In the genomic region with DNA sequence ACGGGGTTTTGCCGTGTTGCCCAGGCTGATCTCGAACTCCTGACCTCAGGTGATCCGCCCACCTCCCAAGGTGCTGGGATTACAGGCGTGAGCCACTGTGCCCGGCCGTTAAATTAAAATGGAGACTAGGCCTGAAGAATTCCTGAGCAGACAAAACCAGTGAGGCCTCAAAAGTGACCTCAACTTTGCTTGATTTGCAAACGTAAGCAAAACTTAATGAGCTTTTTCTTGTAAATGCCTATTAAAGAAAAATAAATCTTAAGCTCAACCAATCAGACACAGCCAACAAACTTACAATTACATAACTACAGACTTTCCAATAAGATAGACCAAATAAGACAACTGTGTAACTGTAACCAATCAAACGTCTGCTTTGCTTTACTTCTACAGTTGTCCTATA, we compare ENCODE assay signal across 23 cellular contexts.
DNase-seq lines count a peak whose midpoint lies in the region; ATAC-seq, FAIRE-seq and TF ChIP-seq lines count a peak whose summit lies in the region.
"Had no signal": no experiment of that assay in that cellular context is flagged by ENCODE, and none has a peak within 500 bp of the region (broad histone marks: within the 10 kb centered on the region; RNA-seq: fewer than 3 reads in every experiment).

No MANE protein-coding gene starts in this region.

- ATAC-seq in HepG2 (no peak), right lobe of liver (no peak)
- ATAC-seq: CD8-positive, alpha-beta T cell; GM12878 had no signal

- peaks cover under 1% of the 10 kb centered on the region for H3K9me3 Mint-ChIP-seq in neural progenitor cell
- H3K9me3 Mint-ChIP-seq: CD8-positive, alpha-beta T cell had no signal

- peaks cover 4% of the 10 kb centered on the region for H3K27me3 Mint-ChIP-seq in neural progenitor cell (ENCODE audit: insufficient read depth, low read depth)
- H3K27me3 Mint-ChIP-seq: B cell; CD4-positive, CD25-positive, alpha-beta regulatory T cell had no signal

- no peak overlapping the region for H3K27ac Mint-ChIP-seq in neural progenitor cell
- H3K27ac Mint-ChIP-seq: B cell; CD4-positive, CD25-positive, alpha-beta regulatory T cell; CD8-positive, alpha-beta T cell; HFFc6 had no signal

- H3K9me3 ChIP-seq in HepG2 (ENCODE audit: low read length) (no peaks in the 10 kb centered on the region), right lobe of liver (no peaks in the 10 kb centered on the region), SK-N-MC (ENCODE audit: low read depth, low read length) (no peaks in the 10 kb centered on the region), neural progenitor cell (ENCODE audit: low read depth) (no peaks in the 10 kb centered on the region)
- H3K9me3 ChIP-seq: BLaER1, Caco-2, HAP-1 had no signal

- WGBS in HepG2 (ENCODE audit: low lambda C conversion rate), result 30% methylated on average over 9 of the region's 9 CpGs
- WGBS in right lobe of liver (ENCODE audit: insufficient coverage, low coverage, low lambda C conversion rate, missing lambda C conversion rate), result 69% methylated on average over 9 of the region's 9 CpGs

- no peak overlapping the region for H3K27ac ChIP-seq in HepG2 (ENCODE audit: extremely low read length, insufficient read depth, low read length)
- H3K27ac ChIP-seq in right lobe of liver, result no peak overlapping the region
- peak overlapping the region; percentile 97 for H3K27ac ChIP-seq in SK-N-MC
- H3K27ac ChIP-seq in neural progenitor cell, result no peak overlapping the region
- H3K27ac ChIP-seq: 22Rv1, BLaER1, C4-2B had no signal

- no peak overlapping the region for H3K4me3 Mint-ChIP-seq in neural progenitor cell
- H3K4me3 Mint-ChIP-seq: B cell; CD4-positive, CD25-positive, alpha-beta regulatory T cell; CD8-positive, alpha-beta T cell; HFFc6 had no signal

- in situ Hi-C loops in HepG2 (cut with HindIII; ENCODE audit: extremely low pct_ligation_motif_present, low pct_unique_long_range_greater_than_20kb), result no loop called here

- H3K4me3 ChIP-seq in HepG2 (replicated peaks in 1 of 3; ENCODE audit: insufficient read depth in 1 of 3, low read depth in 2 of 3, low read length in 3 of 3), result no peak overlapping the region
- H3K4me3 ChIP-seq in right lobe of liver, result no peak overlapping the region
- peak overlapping the region; percentile 49; the same call in 1 of the 2 replicates for H3K4me3 ChIP-seq in SK-N-MC
- H3K4me3 ChIP-seq in neural progenitor cell, result no peak overlapping the region
- H3K4me3 ChIP-seq: BLaER1, GM12878, HAP-1 had no signal

- H3K4me2 ChIP-seq in HepG2 (ENCODE audit: low read depth, low read length) (no peak overlapping the region), neural progenitor cell (no peak overlapping the region)
- H3K4me2 ChIP-seq: BLaER1 had no signal

- intact Hi-C loops in HepG2 (cut with micrococcal nuclease; ENCODE audit: unreplicated experiment) (no loop called here), right lobe of liver (cut with DNase I) (no loop called here)

- H3K9ac ChIP-seq in HepG2 (ENCODE audit: insufficient read depth, low read depth, low read length), result no peak overlapping the region
- H3K9ac ChIP-seq in SK-N-MC (ENCODE audit: insufficient read length), result no peak overlapping the region
- no peak overlapping the region for H3K9ac ChIP-seq in neural progenitor cell
- H3K9ac ChIP-seq: BLaER1 had no signal

- TF ChIP-seq EP300 in HepG2 (IDR thresholded peaks at IDR 0.05; ENCODE audit: low read depth in 2 of 2, low read length in 2 of 2) (no peak), HepG2 (CRISPR knock-in tag; IDR thresholded peaks at IDR 0.05; ENCODE audit: borderline replicate concordance) (no peak)

- H3K36me3 ChIP-seq in HepG2 (replicated peaks in 1 of 2; ENCODE audit: control insufficient read depth in 1 of 2, insufficient read depth in 2 of 2, low read length in 2 of 2) (no peaks in the 10 kb centered on the region), right lobe of liver (no peaks in the 10 kb centered on the region), SK-N-MC (ENCODE audit: insufficient read depth, low read length) (no peaks in the 10 kb centered on the region), neural progenitor cell (no peaks in the 10 kb centered on the region)
- H3K36me3 ChIP-seq: BLaER1, HAP-1 had no signal

- H3K27me3 ChIP-seq in HepG2 (ENCODE audit: control insufficient read depth in 1 of 2, insufficient read depth in 2 of 2, low read length in 2 of 2) (peaks cover 0 to 11% of the 10 kb centered on the region in 2 experiments; a peak in 4 of 5 replicates), right lobe of liver (no peaks in the 10 kb centered on the region), neural progenitor cell (no peaks in the 10 kb centered on the region)
- H3K27me3 ChIP-seq: BLaER1 had no signal

- H3K79me2 ChIP-seq in HepG2 (ENCODE audit: insufficient read depth, low read length) (no peaks in the 10 kb centered on the region), neural progenitor cell (ENCODE audit: low read depth) (no peaks in the 10 kb centered on the region)

- CTCF ChIA-PET in HepG2 (lab: Yijun Ruan, JAX; ENCODE audit: low intra/inter-chr PET ratio, low total read pairs), result no interaction called here

- no peaks in the 10 kb centered on the region for H4K20me1 ChIP-seq in HepG2 (ENCODE audit: insufficient read depth, low read length)
- H4K20me1 ChIP-seq in neural progenitor cell (ENCODE audit: low read depth), result no peaks in the 10 kb centered on the region
- H4K20me1 ChIP-seq: BLaER1 had no signal

- peaks cover 4% of the 10 kb centered on the region for H3F3A ChIP-seq in neural progenitor cell (ENCODE audit: low read depth)

- FAIRE-seq in HepG2 (lab: Jason Lieb, UNC) (no peak), D721Med (lab: Jason Lieb, UNC) (no peak)
- FAIRE-seq: A204.1, GM12878, H54 had no signal

- POLR2A ChIA-PET in HepG2 (lab: Yijun Ruan, JAX), result no interaction called here

- H3K4me1 ChIP-seq in HepG2 (ENCODE audit: insufficient read depth, low read length) (peaks cover 9% of the 10 kb centered on the region), right lobe of liver (no peaks in the 10 kb centered on the region), neural progenitor cell (peaks cover 22% of the 10 kb centered on the region)
- H3K4me1 ChIP-seq: BLaER1, Caco-2, HAP-1 had no signal

- TF ChIP-seq RAD21 in HepG2 (CRISPR knock-in tag; IDR thresholded peaks at IDR 0.05), result no peak

- no peak for DNase-seq in HepG2 (ENCODE audit: low spot score)
- no peak for DNase-seq in right lobe of liver
- DNase-seq in SK-N-MC (ENCODE audit: low read depth, low spot score), result no peak
- no peak for DNase-seq in neural progenitor cell (ENCODE audit: low spot score)
- no peak for DNase-seq in D721Med (ENCODE audit: insufficient read length, low spot score)
- DNase-seq in AG20443 (ENCODE audit: low spot score), result no peak
- DNase-seq: Caco-2; CD4-positive, CD25-positive, alpha-beta regulatory T cell; CD8-positive, alpha-beta T cell; DMS 273 treated with DMSO at 0.1 percent for 48 hours; DMS79; EL; GDM1; GOT3; HFFc6 had no signal

- TF ChIP-seq CTCF in HepG2 (CRISPR knock-in tag; IDR thresholded peaks at IDR 0.05), result no peak
- no peak for TF ChIP-seq CTCF in right lobe of liver (IDR thresholded peaks at IDR 0.05)
- no peak for TF ChIP-seq CTCF in neural progenitor cell (IDR thresholded peaks at IDR 0.05)
- no peak for TF ChIP-seq CTCF in D721Med (IDR thresholded peaks at IDR 0.05; ENCODE audit: insufficient read depth, missing control alignments)

- H3K36me3 Mint-ChIP-seq in neural progenitor cell, result no peaks in the 10 kb centered on the region
- H3K36me3 Mint-ChIP-seq: CD4-positive, CD25-positive, alpha-beta regulatory T cell; CD8-positive, alpha-beta T cell had no signal

- no TSS peak for BruUV-seq in HepG2 (replicated peaks; lab: Mats Ljungman, UMichigan)

- no peak for TF ChIP-seq POLR2A in HepG2 (IDR thresholded peaks at IDR 0.05; ENCODE audit: insufficient read depth in 1 of 2, low read depth in 2 of 2, low read length in 2 of 2)
- TF ChIP-seq POLR2A in right lobe of liver (IDR thresholded peaks at IDR 0.05), result no peak

- H3K4me1 Mint-ChIP-seq in neural progenitor cell, result peaks cover 22% of the 10 kb centered on the region
- H3K4me1 Mint-ChIP-seq: CD4-positive, CD25-positive, alpha-beta regulatory T cell had no signal

- H2AFZ ChIP-seq in HepG2 (ENCODE audit: low read length) (no peak overlapping the region), neural progenitor cell (replicated peaks) (peak overlapping the region; percentile 76)

TF ChIP-seq in HepG2, 621 proteins besides CTCF, POLR2A, EP300 and RAD21 (continues in another document):
- TF ChIP-seq, protein P1, sequence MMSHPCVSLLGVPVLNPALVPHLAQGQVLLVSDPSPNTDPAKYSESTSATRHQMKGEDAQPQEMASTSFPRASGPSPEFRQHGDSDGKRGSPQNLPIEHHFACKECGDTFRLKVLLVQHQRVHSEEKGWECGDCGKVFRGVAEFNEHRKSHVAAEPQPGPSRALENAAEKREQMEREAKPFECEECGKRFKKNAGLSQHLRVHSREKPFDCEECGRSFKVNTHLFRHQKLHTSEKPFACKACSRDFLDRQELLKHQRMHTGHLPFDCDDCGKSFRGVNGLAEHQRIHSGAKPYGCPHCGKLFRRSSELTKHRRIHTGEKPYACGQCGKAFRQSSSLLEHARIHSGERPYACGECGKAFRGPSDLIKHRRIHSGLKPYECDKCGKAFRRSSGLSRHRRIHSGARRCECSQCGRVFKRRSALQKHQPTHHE (CRISPR knock-in tag; IDR thresholded peaks at IDR 0.05; ENCODE audit: borderline replicate concordance), result no peak
- TF ChIP-seq MAFF (IDR thresholded peaks at IDR 0.05; ENCODE audit: low read depth, low read length) (peak; percentile 88), ZNF468 (CRISPR knock-in tag; IDR thresholded peaks at IDR 0.05) (no peak), MAFK (conservative IDR thresholded peaks at IDR 0.05 in 1 of 2, IDR thresholded peaks at IDR 0.05 in 1 of 2; ENCODE audit: low read length in 2 of 2) (peak; percentile 81 to 92)
- TF ChIP-seq, protein P2, sequence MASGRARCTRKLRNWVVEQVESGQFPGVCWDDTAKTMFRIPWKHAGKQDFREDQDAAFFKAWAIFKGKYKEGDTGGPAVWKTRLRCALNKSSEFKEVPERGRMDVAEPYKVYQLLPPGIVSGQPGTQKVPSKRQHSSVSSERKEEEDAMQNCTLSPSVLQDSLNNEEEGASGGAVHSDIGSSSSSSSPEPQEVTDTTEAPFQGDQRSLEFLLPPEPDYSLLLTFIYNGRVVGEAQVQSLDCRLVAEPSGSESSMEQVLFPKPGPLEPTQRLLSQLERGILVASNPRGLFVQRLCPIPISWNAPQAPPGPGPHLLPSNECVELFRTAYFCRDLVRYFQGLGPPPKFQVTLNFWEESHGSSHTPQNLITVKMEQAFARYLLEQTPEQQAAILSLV (CRISPR knock-in tag; IDR thresholded peaks at IDR 0.05; ENCODE audit: borderline replicate concordance), result no peak
